ENCODE assay signal across 9 cellular contexts in the genomic region with DNA sequence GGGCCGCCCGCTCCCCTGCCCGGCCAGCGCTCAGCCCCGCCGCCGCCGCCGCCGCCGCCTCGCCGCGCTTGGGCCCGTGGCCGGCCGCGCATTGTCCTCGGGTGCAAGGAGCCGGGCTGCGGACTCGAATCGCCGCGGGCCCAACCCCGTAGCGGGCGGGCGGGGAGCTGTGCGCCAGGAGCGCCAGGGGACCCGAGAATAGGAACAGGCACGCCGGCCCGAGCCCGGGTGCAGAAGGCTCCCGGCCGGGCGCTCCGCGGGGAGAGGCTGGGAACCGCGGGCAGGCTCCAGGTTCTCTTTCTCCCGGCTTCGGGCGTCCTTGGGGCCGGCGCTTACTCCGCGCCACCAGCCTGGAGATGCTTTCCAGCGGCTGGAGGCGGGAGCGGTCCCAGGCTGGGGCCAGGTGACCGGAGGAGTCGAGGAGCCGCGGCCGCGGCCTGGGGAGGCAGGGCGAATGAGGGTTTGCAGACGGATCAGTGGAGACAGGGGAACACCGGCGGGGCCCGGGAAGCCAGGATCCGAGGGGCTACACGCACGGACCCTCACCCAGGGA. TPM values are rescaled to one million over a fixed set of nuclear protein-coding genes. Genes with fewer than 3 reads are reported as not detected.
DNase-seq lines count a peak whose midpoint lies in the region; ATAC-seq and TF ChIP-seq lines count a peak whose summit lies in the region.
"Had no signal": no experiment of that assay in that cellular context is flagged by ENCODE, and none has a peak within 500 bp of the region (broad histone marks: within the 10 kb centered on the region; RNA-seq: fewer than 3 reads in every experiment).

No MANE protein-coding gene starts in this region.

- H3K27me3 Mint-ChIP-seq in mesothelial cell of epicardium (ENCODE audit: low read depth): peaks cover 8% of the 10 kb centered on the region

- H3K27ac ChIP-seq in SJSA1: no peak overlapping the region
- H3K27ac ChIP-seq in ectodermal cell (ENCODE audit: insufficient read depth, low read depth, low read length, poor library complexity, severe bottlenecking): peak overlapping the region; percentile 28
- peak overlapping the region; percentile 85 for H3K27ac ChIP-seq in upper lobe of right lung
- H3K27ac ChIP-seq: neutrophil had no signal

- TF ChIP-seq CTCF in mesothelial cell of epicardium (IDR thresholded peaks at IDR 0.05; ENCODE audit: unreplicated experiment): no peak
- no peak for TF ChIP-seq CTCF in upper lobe of right lung (IDR thresholded peaks at IDR 0.05)

- H3K36me3 ChIP-seq in SJSA1 (no peaks in the 10 kb centered on the region), ectodermal cell (ENCODE audit: control insufficient read depth, insufficient read depth, low read length) (no peaks in the 10 kb centered on the region), upper lobe of right lung (no peaks in the 10 kb centered on the region)
- H3K36me3 ChIP-seq: neutrophil had no signal

- no peaks in the 10 kb centered on the region for H3K4me1 ChIP-seq in SJSA1 (replicated peaks)
- H3K4me1 ChIP-seq in ectodermal cell (ENCODE audit: control insufficient read depth, insufficient read depth, low read length): peaks cover 47% of the 10 kb centered on the region
- H3K4me1 ChIP-seq in upper lobe of right lung: peaks cover 31% of the 10 kb centered on the region

- DNase-seq in AG08396 (ENCODE audit: low spot score) (peak; percentile 67), SJSA1 (ENCODE audit: low read depth in 1 of 2, low spot score in 2 of 2) (peak in 1 of 2 experiments; percentile 1), mesothelial cell of epicardium (ENCODE audit: low spot score in 2 of 2, unreplicated experiment in 2 of 2) (peak in 1 of 2 experiments; percentile 70), upper lobe of right lung (peak; percentile 70), UCSD-AML1 (lab: John Stamatoyannopoulos, UW; ENCODE audit: unreplicated experiment) (no peak)

- H3K4me3 ChIP-seq in SJSA1: peak overlapping the region; percentile 24
- H3K4me3 ChIP-seq in ectodermal cell (ENCODE audit: insufficient read depth, low read depth, low read length): peak overlapping the region; percentile 84
- peak overlapping the region; percentile 67 for H3K4me3 ChIP-seq in upper lobe of right lung

- H3K36me3 Mint-ChIP-seq in mesothelial cell of epicardium: no peaks in the 10 kb centered on the region

- WGBS in ectodermal cell, 2 experiments: 0 to 1% methylated on average over 67 of the region's 67 CpGs

- ATAC-seq in GM18907 (IDR thresholded peaks at IDR 0.05; ENCODE audit: unreplicated experiment): peak; percentile 13
- peak; percentile 29 for ATAC-seq in upper lobe of right lung
- ATAC-seq in HG03196 (IDR thresholded peaks at IDR 0.05; ENCODE audit: unreplicated experiment): no peak

- intact Hi-C loops in upper lobe of right lung (cut with DNase I): no loop called here

- H3K27ac Mint-ChIP-seq in mesothelial cell of epicardium: peak overlapping the region; percentile 85

- peak overlapping the region; percentile 88 for H3K4me3 Mint-ChIP-seq in mesothelial cell of epicardium

- peaks cover 61% of the 10 kb centered on the region for H3K4me1 Mint-ChIP-seq in mesothelial cell of epicardium

- no peaks in the 10 kb centered on the region for H3K9me3 Mint-ChIP-seq in mesothelial cell of epicardium

- no peaks in the 10 kb centered on the region for H3K9me3 ChIP-seq in SJSA1 (replicated peaks)
- H3K9me3 ChIP-seq in ectodermal cell (ENCODE audit: control insufficient read depth, low read length): no peaks in the 10 kb centered on the region
- H3K9me3 ChIP-seq in upper lobe of right lung: no peaks in the 10 kb centered on the region
- H3K9me3 ChIP-seq: neutrophil had no signal

- H3K27me3 ChIP-seq in SJSA1 (replicated peaks): peaks cover 2% of the 10 kb centered on the region; the same call in 1 of the 2 replicates
- H3K27me3 ChIP-seq in ectodermal cell (ENCODE audit: control insufficient read depth, insufficient read depth, low read length, poor library complexity, severe bottlenecking): no peaks in the 10 kb centered on the region
- H3K27me3 ChIP-seq in upper lobe of right lung: peaks cover 48% of the 10 kb centered on the region

RNA-seq across cellular contexts. Expression of gene PKNOX2, which starts 0.6 kb away (rescaled TPM):
- not detected in 2 replicates for total RNA-seq in SJSA1 (2014; rRNA removed; shearing (Covaris generic))
- 44.3 TPM for polyA plus RNA-seq in ectodermal cell (2013, experiment 1 of 4)
- polyA plus RNA-seq in ectodermal cell (2013, experiment 2 of 4): 55.2 TPM
- 31.6 TPM for polyA plus RNA-seq in ectodermal cell (2013, experiment 3 of 4)
- polyA plus RNA-seq in ectodermal cell (2013, experiment 4 of 4): 38.2 TPM
- total RNA-seq in mesothelial cell of epicardium (20.4 to 23.1 TPM (median 22.2 TPM) in 3 replicates), upper lobe of right lung (17.8 TPM)

RNA-seq across cellular contexts. Expression of gene TMEM218, which starts 53.8 kb away (rescaled TPM):
- total RNA-seq in SJSA1 (2014; rRNA removed; shearing (Covaris generic)): 10.5 and 16.1 TPM in 2 replicates
- polyA plus RNA-seq in ectodermal cell (2013, experiment 1 of 4): 49.5 TPM
- polyA plus RNA-seq in ectodermal cell (2013, experiment 2 of 4): 53.5 TPM
- polyA plus RNA-seq in ectodermal cell (2013, experiment 3 of 4): 50.4 TPM
- polyA plus RNA-seq in ectodermal cell (2013, experiment 4 of 4): 59.1 TPM
- total RNA-seq in mesothelial cell of epicardium (23.1 to 23.9 TPM (median 23.7 TPM) in 3 replicates), upper lobe of right lung (19.0 TPM)

Comparison
In these comparisons a context has a peak if more than half of its experiments do, and no peak if none do; other contexts are left out.
1. H3K4me3 ChIP-seq: peak in every context shown above with its lines; median percentile 84 in ectodermal cell; 67 in upper lobe of right lung; 24 in SJSA1.
2. RNA of gene PKNOX2, which starts 0.6 kb away (total RNA-seq): 20.4 to 23.1 TPM in mesothelial cell of epicardium and 17.8 TPM in upper lobe of right lung (single experiment); not detected in SJSA1; every median in the first group is over 10 times any median in the second.